Comparison of ENCODE assay signal across 1 cellular context in the genomic region with DNA sequence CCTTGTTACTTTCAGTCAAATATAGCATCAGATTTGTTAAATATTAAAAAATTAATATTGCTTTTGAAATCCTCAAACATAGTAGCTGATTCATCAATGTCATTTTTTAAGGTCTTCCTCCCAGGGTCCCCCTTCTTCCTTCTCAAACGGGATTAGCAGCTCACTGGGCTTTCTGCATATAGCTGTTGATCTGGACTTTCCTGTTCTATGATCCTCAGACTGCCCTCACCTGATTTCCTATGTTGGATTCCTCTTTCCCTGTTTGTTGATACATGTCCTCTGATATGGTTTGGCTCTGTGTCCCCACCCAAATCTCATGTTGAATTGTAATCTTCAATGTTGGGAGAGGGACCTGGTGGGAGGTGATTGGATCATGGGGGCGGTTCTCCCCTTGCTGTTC.
TF ChIP-seq lines count a peak whose summit lies in the region.

No MANE protein-coding gene starts in this region.

TF ChIP-seq in GM23338, 12 proteins besides CTCF, POLR2A, EP300 and RAD21 (continued from another document):
- TF ChIP-seq, protein P1, sequence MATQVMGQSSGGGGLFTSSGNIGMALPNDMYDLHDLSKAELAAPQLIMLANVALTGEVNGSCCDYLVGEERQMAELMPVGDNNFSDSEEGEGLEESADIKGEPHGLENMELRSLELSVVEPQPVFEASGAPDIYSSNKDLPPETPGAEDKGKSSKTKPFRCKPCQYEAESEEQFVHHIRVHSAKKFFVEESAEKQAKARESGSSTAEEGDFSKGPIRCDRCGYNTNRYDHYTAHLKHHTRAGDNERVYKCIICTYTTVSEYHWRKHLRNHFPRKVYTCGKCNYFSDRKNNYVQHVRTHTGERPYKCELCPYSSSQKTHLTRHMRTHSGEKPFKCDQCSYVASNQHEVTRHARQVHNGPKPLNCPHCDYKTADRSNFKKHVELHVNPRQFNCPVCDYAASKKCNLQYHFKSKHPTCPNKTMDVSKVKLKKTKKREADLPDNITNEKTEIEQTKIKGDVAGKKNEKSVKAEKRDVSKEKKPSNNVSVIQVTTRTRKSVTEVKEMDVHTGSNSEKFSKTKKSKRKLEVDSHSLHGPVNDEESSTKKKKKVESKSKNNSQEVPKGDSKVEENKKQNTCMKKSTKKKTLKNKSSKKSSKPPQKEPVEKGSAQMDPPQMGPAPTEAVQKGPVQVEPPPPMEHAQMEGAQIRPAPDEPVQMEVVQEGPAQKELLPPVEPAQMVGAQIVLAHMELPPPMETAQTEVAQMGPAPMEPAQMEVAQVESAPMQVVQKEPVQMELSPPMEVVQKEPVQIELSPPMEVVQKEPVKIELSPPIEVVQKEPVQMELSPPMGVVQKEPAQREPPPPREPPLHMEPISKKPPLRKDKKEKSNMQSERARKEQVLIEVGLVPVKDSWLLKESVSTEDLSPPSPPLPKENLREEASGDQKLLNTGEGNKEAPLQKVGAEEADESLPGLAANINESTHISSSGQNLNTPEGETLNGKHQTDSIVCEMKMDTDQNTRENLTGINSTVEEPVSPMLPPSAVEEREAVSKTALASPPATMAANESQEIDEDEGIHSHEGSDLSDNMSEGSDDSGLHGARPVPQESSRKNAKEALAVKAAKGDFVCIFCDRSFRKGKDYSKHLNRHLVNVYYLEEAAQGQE (IDR thresholded peaks at IDR 0.05; ENCODE audit: unreplicated experiment), result no peak
- TF ChIP-seq POLR2AphosphoS5 (IDR thresholded peaks at IDR 0.05; ENCODE audit: low read depth), result no peak
- no peak for TF ChIP-seq ZNF331 (CRISPR knock-in tag; IDR thresholded peaks at IDR 0.05; ENCODE audit: low read depth)
- no peak for TF ChIP-seq EZH2phosphoT487 (IDR thresholded peaks at IDR 0.05; ENCODE audit: unreplicated experiment)
- TF ChIP-seq STAT1 (IDR thresholded peaks at IDR 0.05; ENCODE audit: unreplicated experiment), result no peak
- TF ChIP-seq EZH2 (IDR thresholded peaks at IDR 0.05; ENCODE audit: low read depth, unreplicated experiment), result no peak
- TF ChIP-seq ZNF114 (CRISPR knock-in tag; IDR thresholded peaks at IDR 0.05), result no peak
